31 cellular contexts compared by ENCODE assay signal in genomic region chr4:15545371-15545770, GRCh38.
"Had no signal": no experiment of that assay in that cellular context is flagged by ENCODE, and none has a peak within 500 bp of the region (broad histone marks: within the 10 kb centered on the region; RNA-seq: fewer than 3 reads in every experiment).

No MANE protein-coding gene starts in this region.

- H3K4me3 ChIP-seq: dorsolateral prefrontal cortex, gastroesophageal sphincter, heart left ventricle, hepatocyte, left lung, mucosa of descending colon, psoas muscle, skin epidermis, thoracic aorta, tibial nerve, upper lobe of left lung had no signal

- H3K4me3 Mint-ChIP-seq: mesothelial cell of epicardium; naive B cell; natural killer cell treated with Interleukin-12 subunit alpha and Interleukin-12 subunit beta and Interleukin-15 and Interleukin-18, amount 100 ng/mL, for 72 hours; neural crest cell had no signal

- H3K9ac ChIP-seq: parathyroid adenoma had no signal

- H3K27me3 Mint-ChIP-seq: naive B cell; natural killer cell treated with Interleukin-12 subunit alpha and Interleukin-12 subunit beta and Interleukin-15 and Interleukin-18, amount 100 ng/mL, for 72 hours had no signal

- H3K4me1 ChIP-seq: foreskin keratinocyte, parathyroid adenoma, psoas muscle, tibial nerve had no signal

- H3K27ac ChIP-seq: dorsolateral prefrontal cortex, epithelial cell of prostate, foreskin keratinocyte, gastroesophageal sphincter, heart left ventricle, hepatocyte, left lung, neutrophil, parathyroid adenoma, psoas muscle, skin epidermis, thoracic aorta, tibial nerve, upper lobe of left lung had no signal

- DNase-seq: cerebellar nuclear complex; dorsolateral prefrontal cortex; effector CD4-positive, alpha-beta T cell; foreskin keratinocyte; heart left ventricle; kidney; left lung; mesenchymal stem cell; mucosa of descending colon; naive B cell; psoas muscle; right cardiac atrium; stimulated activated CD4-positive, alpha-beta T cell treated with anti-CD3 and anti-CD28 coated beads, Interleukin-12 subunit alpha, Interleukin-12 subunit beta, amount 100 ng/mL, for 4 hours; stimulated activated CD4-positive, alpha-beta T cell treated with anti-CD3 and anti-CD28 coated beads, Interleukin-1b, Interleukin-23, amount 100 ng/mL, for 48 hours; stimulated activated CD4-positive, alpha-beta T cell treated with anti-CD3 and anti-CD28 coated beads, Interleukin-4, amount 100 ng/mL, for 1 hour; stimulated activated CD8-positive, alpha-beta memory T cell treated with anti-CD3 and anti-CD28 coated beads, Interleukin-4, amount 100 ng/mL, for 48 hours; stimulated activated naive CD4-positive, alpha-beta T cell; upper lobe of left lung had no signal

- H3K9me3 ChIP-seq: gastroesophageal sphincter, heart left ventricle, left lung, mucosa of descending colon, neutrophil, psoas muscle, thoracic aorta, tibial nerve, upper lobe of left lung had no signal

- ATAC-seq: esophagus mucosa; foreskin keratinocyte; gastroesophageal sphincter; heart left ventricle; left lung; mucosa of descending colon; natural killer cell treated with Interleukin-12 subunit alpha and Interleukin-12 subunit beta and Interleukin-15 and Interleukin-18, amount 100 ng/mL, for 72 hours; psoas muscle; right cardiac atrium had no signal

- H3K27ac Mint-ChIP-seq: mesothelial cell of epicardium; naive B cell; natural killer cell treated with Interleukin-12 subunit alpha and Interleukin-12 subunit beta and Interleukin-15 and Interleukin-18, amount 100 ng/mL, for 72 hours had no signal

- H3K27me3 ChIP-seq: dorsolateral prefrontal cortex, foreskin keratinocyte, gastroesophageal sphincter, heart left ventricle, hepatocyte, left lung, neutrophil, tibial nerve, upper lobe of left lung had no signal

- H3K9me3 Mint-ChIP-seq: mesothelial cell of epicardium; naive B cell; natural killer cell treated with Interleukin-12 subunit alpha and Interleukin-12 subunit beta and Interleukin-15 and Interleukin-18, amount 100 ng/mL, for 72 hours; neural crest cell had no signal

- FAIRE-seq: kidney, urothelium cell line had no signal
